ENCODE assay signal across 37 cellular contexts in genomic region chr7:71865169-71865568, GRCh38.
"Had no signal": no experiment of that assay in that cellular context is flagged by ENCODE, and none has a peak within 500 bp of the region (broad histone marks: within the 10 kb centered on the region; RNA-seq: fewer than 3 reads in every experiment).

No MANE protein-coding gene starts in this region.

- H3K27ac ChIP-seq: ascending aorta, cardiac muscle cell, VCaP had no signal

- H3K4me1 ChIP-seq: ascending aorta had no signal

- H3K9me3 Mint-ChIP-seq: activated B cell treated with CpG ODN at 0.5 μM for 24 hours, brain had no signal

- H3K27ac Mint-ChIP-seq: activated B cell treated with CpG ODN at 0.5 μM for 24 hours; activated CD4-positive, alpha-beta memory T cell treated with anti-CD3 and anti-CD28 coated beads for 36 hours; activated CD4-positive, alpha-beta T cell treated with anti-CD3 and anti-CD28 coated beads, Interleukin-2, amount 10 ng/mL, durations not matched to agents 24 days and 14 days; activated CD8-positive, alpha-beta T cell treated with anti-CD3 and anti-CD28 coated beads for 36 hours; activated naive CD4-positive, alpha-beta T cell treated with anti-CD3 and anti-CD28 coated beads, Interleukin-2, amount 10 ng/mL, durations not matched to agents 7 days and 5 days; activated naive CD4-positive, alpha-beta T cell treated with anti-CD3 and anti-CD28 coated beads, Interleukin-2, amount 50 U/mL, for 24 hours; activated naive CD8-positive, alpha-beta T cell; activated naive CD8-positive, alpha-beta T cell treated with anti-CD3 and anti-CD28 coated beads, Interleukin-2, amount 10 ng/mL, durations not matched to agents 7 days and 5 days; activated naive CD8-positive, alpha-beta T cell treated with anti-CD3 and anti-CD28 coated beads, Interleukin-2, amount 50 U/mL, for 24 hours; activated T-cell treated with anti-CD3 and anti-CD28 coated beads, Interleukin-2, amount 50 U/mL, for 72 hours; activated T-helper 1 cell treated with anti-CD3 and anti-CD28 coated beads, Interleukin-12 subunit alpha, Interleukin-12 subunit beta, Interleukin-2, Interleukin-4 antibody, amounts not matched to agents 30 ng/mL and 10 ng/mL and 1 ng/mL, durations not matched to agents 14 hours and 24 hours and 36 hours; activated T-helper 17 cell treated with anti-CD3 and anti-CD28 coated beads, Interleukin-2, amount 50 U/mL, for 72 hours; brain; T-helper 1 cell treated with Interleukin-12 subunit alpha and Interleukin-12 subunit beta and Interleukin-4 antibody, amounts not matched to agents 30 μg/mL and 1 μg/mL, for 36 hours; T-helper 2 cell treated with Interferon-gamma antibody and Interleukin-4, amounts not matched to agents 5 μg/mL and 100 μg/mL, for 36 hours had no signal

- H3K27me3 ChIP-seq: ascending aorta, cardiac muscle cell had no signal

- H3K36me3 ChIP-seq: ascending aorta, cardiac muscle cell had no signal

- H3K4me3 Mint-ChIP-seq: activated B cell treated with CpG ODN at 0.5 μM for 24 hours; activated CD4-positive, alpha-beta memory T cell treated with anti-CD3 and anti-CD28 coated beads for 36 hours; activated CD4-positive, alpha-beta T cell treated with anti-CD3 and anti-CD28 coated beads, Interleukin-2, amount 10 ng/mL, durations not matched to agents 24 days and 14 days; activated CD8-positive, alpha-beta T cell treated with anti-CD3 and anti-CD28 coated beads for 36 hours; activated naive CD4-positive, alpha-beta T cell treated with anti-CD3 and anti-CD28 coated beads, Interleukin-2, amount 10 ng/mL, durations not matched to agents 7 days and 5 days; activated naive CD4-positive, alpha-beta T cell treated with anti-CD3 and anti-CD28 coated beads, Interleukin-2, amount 50 U/mL, for 24 hours; activated naive CD8-positive, alpha-beta T cell; activated naive CD8-positive, alpha-beta T cell treated with anti-CD3 and anti-CD28 coated beads, Interleukin-2, amount 10 ng/mL, durations not matched to agents 7 days and 5 days; activated naive CD8-positive, alpha-beta T cell treated with anti-CD3 and anti-CD28 coated beads, Interleukin-2, amount 50 U/mL, for 24 hours; activated T-cell treated with anti-CD3 and anti-CD28 coated beads, Interleukin-2, amount 50 U/mL, for 4 hours; activated T-cell treated with anti-CD3 and anti-CD28 coated beads, Interleukin-2, amount 50 U/mL, for 72 hours; activated T-helper 1 cell treated with anti-CD3 and anti-CD28 coated beads, Interleukin-12 subunit alpha, Interleukin-12 subunit beta, Interleukin-2, Interleukin-4 antibody, amounts not matched to agents 30 ng/mL and 10 ng/mL and 1 ng/mL, durations not matched to agents 14 hours and 24 hours and 36 hours; activated T-helper 17 cell treated with anti-CD3 and anti-CD28 coated beads, Interleukin-2, amount 50 U/mL, for 72 hours; brain; central memory CD8-positive, alpha-beta T cell; T-helper 1 cell treated with Interleukin-12 subunit alpha and Interleukin-12 subunit beta and Interleukin-4 antibody, amounts not matched to agents 30 μg/mL and 1 μg/mL, for 36 hours; T-helper 2 cell treated with Interferon-gamma antibody and Interleukin-4, amounts not matched to agents 5 μg/mL and 100 μg/mL, for 36 hours had no signal

- DNase-seq: activated B cell treated with CpG ODN at 0.5 μM for 24 hours; activated CD4-positive, alpha-beta memory T cell treated with anti-CD3 and anti-CD28 coated beads for 36 hours; activated CD4-positive, alpha-beta T cell treated with anti-CD3 and anti-CD28 coated beads for 4 hours; activated CD4-positive, alpha-beta T cell treated with anti-CD3 and anti-CD28 coated beads, Interleukin-2, amount 10 ng/mL, durations not matched to agents 24 days and 14 days; activated CD4-positive, alpha-beta T cell treated with anti-CD3 and anti-CD28 coated beads, Interleukin-2, amount 50 U/mL, for 1 hour; activated CD4-positive, alpha-beta T cell treated with anti-CD3 and anti-CD28 coated beads, Interleukin-2, amount 50 U/mL, for 4 hours; activated CD4-positive, CD25-positive, alpha-beta regulatory T cell treated with anti-CD3 and anti-CD28 coated beads, Interleukin-2, amount 50 U/mL, for 72 hours; activated CD8-positive, alpha-beta memory T cell treated with anti-CD3 and anti-CD28 coated beads, Interleukin-2, amount 50 U/mL, for 4 hours; activated CD8-positive, alpha-beta T cell treated with anti-CD3 and anti-CD28 coated beads for 36 hours; activated effector memory CD4-positive, alpha-beta T cell treated with anti-CD3 and anti-CD28 coated beads, Interleukin-2, amount 50 U/mL, for 16 hours; activated gamma-delta T cell treated with Interleukin-2 at 50 U/mL for 16 hours; activated naive CD4-positive, alpha-beta T cell treated with anti-CD3 and anti-CD28 coated beads, Interleukin-2, amount 10 ng/mL, durations not matched to agents 7 days and 5 days; activated naive CD4-positive, alpha-beta T cell treated with Interleukin-2 at 50 U/mL for 16 hours; activated naive CD8-positive, alpha-beta T cell treated with anti-CD3 and anti-CD28 coated beads, Interleukin-2, amount 10 ng/mL, durations not matched to agents 7 days and 5 days; activated naive CD8-positive, alpha-beta T cell treated with anti-CD3 and anti-CD28 coated beads, Interleukin-2, amount 50 U/mL, for 24 hours; activated T-cell treated with anti-CD3 and anti-CD28 coated beads for 4 hours; activated T-cell treated with anti-CD3 and anti-CD28 coated beads, Interleukin-2, amount 50 U/mL, for 1 hour; activated T-cell treated with anti-CD3 and anti-CD28 coated beads, Interleukin-2, amount 50 U/mL, for 4 hours; activated T-cell treated with anti-CD3 and anti-CD28 coated beads, Interleukin-2, amount 50 U/mL, for 72 hours; amygdala; anterior cingulate cortex; caudate nucleus; cerebellar nuclear complex; T-helper 1 cell; T-helper 2 cell; T-helper 9 cell had no signal

- ATAC-seq: activated CD8-positive, alpha-beta T cell treated with anti-CD3 and anti-CD28 coated beads for 36 hours; activated naive CD8-positive, alpha-beta T cell treated with anti-CD3 and anti-CD28 coated beads, Interleukin-2, amount 50 U/mL, for 24 hours; activated T-cell treated with anti-CD3 and anti-CD28 coated beads, Interleukin-2, amount 50 U/mL, for 4 hours; activated T-cell treated with anti-CD3 and anti-CD28 coated beads, Interleukin-2, amount 50 U/mL, for 72 hours; activated T-helper 17 cell treated with anti-CD3 and anti-CD28 coated beads, Interleukin-2, amount 50 U/mL, for 72 hours had no signal

- H3K27me3 Mint-ChIP-seq: activated B cell treated with CpG ODN at 0.5 μM for 24 hours; activated CD4-positive, alpha-beta memory T cell treated with anti-CD3 and anti-CD28 coated beads for 36 hours; activated CD4-positive, alpha-beta T cell treated with anti-CD3 and anti-CD28 coated beads, Interleukin-2, amount 10 ng/mL, durations not matched to agents 24 days and 14 days; activated CD8-positive, alpha-beta T cell treated with anti-CD3 and anti-CD28 coated beads for 36 hours; activated naive CD4-positive, alpha-beta T cell treated with anti-CD3 and anti-CD28 coated beads, Interleukin-2, amount 10 ng/mL, durations not matched to agents 7 days and 5 days; activated naive CD4-positive, alpha-beta T cell treated with anti-CD3 and anti-CD28 coated beads, Interleukin-2, amount 50 U/mL, for 24 hours; activated naive CD8-positive, alpha-beta T cell; activated naive CD8-positive, alpha-beta T cell treated with anti-CD3 and anti-CD28 coated beads, Interleukin-2, amount 10 ng/mL, durations not matched to agents 7 days and 5 days; activated naive CD8-positive, alpha-beta T cell treated with anti-CD3 and anti-CD28 coated beads, Interleukin-2, amount 50 U/mL, for 24 hours; activated T-helper 17 cell treated with anti-CD3 and anti-CD28 coated beads, Interleukin-2, amount 50 U/mL, for 72 hours; central memory CD8-positive, alpha-beta T cell had no signal

- H3K36me3 Mint-ChIP-seq: activated CD4-positive, alpha-beta memory T cell treated with anti-CD3 and anti-CD28 coated beads for 36 hours; activated naive CD4-positive, alpha-beta T cell treated with anti-CD3 and anti-CD28 coated beads, Interleukin-2, amount 10 ng/mL, durations not matched to agents 7 days and 5 days; activated naive CD8-positive, alpha-beta T cell; activated naive CD8-positive, alpha-beta T cell treated with anti-CD3 and anti-CD28 coated beads, Interleukin-2, amount 10 ng/mL, durations not matched to agents 7 days and 5 days; brain had no signal

- H3K9me3 ChIP-seq: ascending aorta had no signal

- H3K4me1 Mint-ChIP-seq: activated B cell treated with CpG ODN at 0.5 μM for 24 hours; activated CD4-positive, alpha-beta T cell treated with anti-CD3 and anti-CD28 coated beads, Interleukin-2, amount 10 ng/mL, durations not matched to agents 24 days and 14 days; activated naive CD4-positive, alpha-beta T cell treated with anti-CD3 and anti-CD28 coated beads, Interleukin-2, amount 10 ng/mL, durations not matched to agents 7 days and 5 days; activated naive CD4-positive, alpha-beta T cell treated with anti-CD3 and anti-CD28 coated beads, Interleukin-2, amount 50 U/mL, for 24 hours; activated naive CD8-positive, alpha-beta T cell treated with anti-CD3 and anti-CD28 coated beads, Interleukin-2, amount 10 ng/mL, durations not matched to agents 7 days and 5 days; activated naive CD8-positive, alpha-beta T cell treated with anti-CD3 and anti-CD28 coated beads, Interleukin-2, amount 50 U/mL, for 24 hours; activated T-helper 17 cell treated with anti-CD3 and anti-CD28 coated beads, Interleukin-2, amount 50 U/mL, for 72 hours; brain; central memory CD8-positive, alpha-beta T cell had no signal

- H3K4me3 ChIP-seq: ascending aorta, cardiac muscle cell had no signal
